1 cellular context compared by ENCODE assay signal in genomic region chr1:2133039-2133878, GRCh38.
A peak's percentile ranks its signal among the peaks of the same experiment; 100 is the strongest.
TF ChIP-seq lines count a peak whose summit lies in the region.

No MANE protein-coding gene starts in this region.

TF ChIP-seq in HEK293, 187 proteins besides CTCF, POLR2A, EP300 and RAD21 (continued from another document and continues in another):
- TF ChIP-seq, protein P1, sequence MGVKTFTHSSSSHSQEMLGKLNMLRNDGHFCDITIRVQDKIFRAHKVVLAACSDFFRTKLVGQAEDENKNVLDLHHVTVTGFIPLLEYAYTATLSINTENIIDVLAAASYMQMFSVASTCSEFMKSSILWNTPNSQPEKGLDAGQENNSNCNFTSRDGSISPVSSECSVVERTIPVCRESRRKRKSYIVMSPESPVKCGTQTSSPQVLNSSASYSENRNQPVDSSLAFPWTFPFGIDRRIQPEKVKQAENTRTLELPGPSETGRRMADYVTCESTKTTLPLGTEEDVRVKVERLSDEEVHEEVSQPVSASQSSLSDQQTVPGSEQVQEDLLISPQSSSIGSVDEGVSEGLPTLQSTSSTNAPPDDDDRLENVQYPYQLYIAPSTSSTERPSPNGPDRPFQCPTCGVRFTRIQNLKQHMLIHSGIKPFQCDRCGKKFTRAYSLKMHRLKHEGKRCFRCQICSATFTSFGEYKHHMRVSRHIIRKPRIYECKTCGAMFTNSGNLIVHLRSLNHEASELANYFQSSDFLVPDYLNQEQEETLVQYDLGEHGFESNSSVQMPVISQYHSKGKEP (tag by site-specific recombination; IDR thresholded peaks at IDR 0.05): no peak
- TF ChIP-seq SP3 (tag by site-specific recombination; IDR thresholded peaks at IDR 0.05) (peak; percentile 95), ZNF335 (tag by site-specific recombination; conservative IDR thresholded peaks at IDR 0.05) (no peak), ZNF548 (tag by site-specific recombination; IDR thresholded peaks at IDR 0.05) (no peak), ATF2 (tag by site-specific recombination; IDR thresholded peaks at IDR 0.05; ENCODE audit: low read depth) (no peak), ZFP3 (tag by site-specific recombination; IDR thresholded peaks at IDR 0.05; ENCODE audit: low read depth) (no peak), PATZ1 (tag by site-specific recombination; IDR thresholded peaks at IDR 0.05) (peak; percentile 94), SETDB1 (IDR thresholded peaks at IDR 0.05; ENCODE audit: insufficient read length, low read length) (no peak), SALL2 (tag by site-specific recombination; IDR thresholded peaks at IDR 0.05; ENCODE audit: borderline replicate concordance) (no peak), ZNF24 (tag by site-specific recombination; IDR thresholded peaks at IDR 0.05) (no peak), ZIC2 (tag by site-specific recombination; IDR thresholded peaks at IDR 0.05) (peak; percentile 91), BCL6B (tag by site-specific recombination; IDR thresholded peaks at IDR 0.05) (no peak), ZNF514 (tag by site-specific recombination; IDR thresholded peaks at IDR 0.05) (no peak), SP7 (tag by site-specific recombination; IDR thresholded peaks at IDR 0.05) (peak; percentile 59; the same call in 1 of the 2 replicates), KLF9 (tag by site-specific recombination; IDR thresholded peaks at IDR 0.05; ENCODE audit: low read depth) (peak; percentile 90), ZNF398 (tag by site-specific recombination; IDR thresholded peaks at IDR 0.05) (peak; percentile 74), GLIS1 (tag by site-specific recombination; IDR thresholded peaks at IDR 0.05) (peak; percentile 99), ZNF341 (tag by site-specific recombination; IDR thresholded peaks at IDR 0.05; ENCODE audit: low read depth) (peak; percentile 97), EGR2 (tag by site-specific recombination; IDR thresholded peaks at IDR 0.05; ENCODE audit: low read depth) (peak; percentile 69), SP2 (tag by site-specific recombination; IDR thresholded peaks at IDR 0.05) (peak; percentile 91), ZNF692 (tag by site-specific recombination; IDR thresholded peaks at IDR 0.05) (peak; percentile 58; the same call in 1 of the 2 replicates), ZNF629 (tag by site-specific recombination; IDR thresholded peaks at IDR 0.05) (peak; percentile 91), REPIN1 (tag by site-specific recombination; IDR thresholded peaks at IDR 0.05; ENCODE audit: low read depth) (no peak), KLF1 (tag by site-specific recombination; IDR thresholded peaks at IDR 0.05) (peak; percentile 93), ZNF423 (tag by site-specific recombination; IDR thresholded peaks at IDR 0.05) (0 out of 2 replicates have a peak, but pooled peaks have one; percentile 44), ZBTB21 (tag by site-specific recombination; IDR thresholded peaks at IDR 0.05) (peak; percentile 70), ZBTB48 (tag by site-specific recombination; IDR thresholded peaks at IDR 0.05) (peak; percentile 66; the same call in 1 of the 2 replicates), ZNF596 (tag by site-specific recombination; IDR thresholded peaks at IDR 0.05) (no peak), BCL11A (tag by site-specific recombination; IDR thresholded peaks at IDR 0.05; ENCODE audit: low read depth) (peak; percentile 71; the same call in 1 of the 2 replicates), ZNF664 (tag by site-specific recombination; IDR thresholded peaks at IDR 0.05) (no peak), OSR2 (tag by site-specific recombination; IDR thresholded peaks at IDR 0.05) (no peak), ZNF121 (tag by site-specific recombination; IDR thresholded peaks at IDR 0.05) (no peak), ZNF350 (tag by site-specific recombination; IDR thresholded peaks at IDR 0.05) (no peak), ZNF654 (tag by site-specific recombination; IDR thresholded peaks at IDR 0.05; ENCODE audit: low read depth) (no peak), YY1 (tag by site-specific recombination; IDR thresholded peaks at IDR 0.05) (no peak), ZXDB (tag by site-specific recombination; IDR thresholded peaks at IDR 0.05) (no peak), KLF16 (tag by site-specific recombination; IDR thresholded peaks at IDR 0.05) (peak; percentile 88)
- TF ChIP-seq, protein P2, sequence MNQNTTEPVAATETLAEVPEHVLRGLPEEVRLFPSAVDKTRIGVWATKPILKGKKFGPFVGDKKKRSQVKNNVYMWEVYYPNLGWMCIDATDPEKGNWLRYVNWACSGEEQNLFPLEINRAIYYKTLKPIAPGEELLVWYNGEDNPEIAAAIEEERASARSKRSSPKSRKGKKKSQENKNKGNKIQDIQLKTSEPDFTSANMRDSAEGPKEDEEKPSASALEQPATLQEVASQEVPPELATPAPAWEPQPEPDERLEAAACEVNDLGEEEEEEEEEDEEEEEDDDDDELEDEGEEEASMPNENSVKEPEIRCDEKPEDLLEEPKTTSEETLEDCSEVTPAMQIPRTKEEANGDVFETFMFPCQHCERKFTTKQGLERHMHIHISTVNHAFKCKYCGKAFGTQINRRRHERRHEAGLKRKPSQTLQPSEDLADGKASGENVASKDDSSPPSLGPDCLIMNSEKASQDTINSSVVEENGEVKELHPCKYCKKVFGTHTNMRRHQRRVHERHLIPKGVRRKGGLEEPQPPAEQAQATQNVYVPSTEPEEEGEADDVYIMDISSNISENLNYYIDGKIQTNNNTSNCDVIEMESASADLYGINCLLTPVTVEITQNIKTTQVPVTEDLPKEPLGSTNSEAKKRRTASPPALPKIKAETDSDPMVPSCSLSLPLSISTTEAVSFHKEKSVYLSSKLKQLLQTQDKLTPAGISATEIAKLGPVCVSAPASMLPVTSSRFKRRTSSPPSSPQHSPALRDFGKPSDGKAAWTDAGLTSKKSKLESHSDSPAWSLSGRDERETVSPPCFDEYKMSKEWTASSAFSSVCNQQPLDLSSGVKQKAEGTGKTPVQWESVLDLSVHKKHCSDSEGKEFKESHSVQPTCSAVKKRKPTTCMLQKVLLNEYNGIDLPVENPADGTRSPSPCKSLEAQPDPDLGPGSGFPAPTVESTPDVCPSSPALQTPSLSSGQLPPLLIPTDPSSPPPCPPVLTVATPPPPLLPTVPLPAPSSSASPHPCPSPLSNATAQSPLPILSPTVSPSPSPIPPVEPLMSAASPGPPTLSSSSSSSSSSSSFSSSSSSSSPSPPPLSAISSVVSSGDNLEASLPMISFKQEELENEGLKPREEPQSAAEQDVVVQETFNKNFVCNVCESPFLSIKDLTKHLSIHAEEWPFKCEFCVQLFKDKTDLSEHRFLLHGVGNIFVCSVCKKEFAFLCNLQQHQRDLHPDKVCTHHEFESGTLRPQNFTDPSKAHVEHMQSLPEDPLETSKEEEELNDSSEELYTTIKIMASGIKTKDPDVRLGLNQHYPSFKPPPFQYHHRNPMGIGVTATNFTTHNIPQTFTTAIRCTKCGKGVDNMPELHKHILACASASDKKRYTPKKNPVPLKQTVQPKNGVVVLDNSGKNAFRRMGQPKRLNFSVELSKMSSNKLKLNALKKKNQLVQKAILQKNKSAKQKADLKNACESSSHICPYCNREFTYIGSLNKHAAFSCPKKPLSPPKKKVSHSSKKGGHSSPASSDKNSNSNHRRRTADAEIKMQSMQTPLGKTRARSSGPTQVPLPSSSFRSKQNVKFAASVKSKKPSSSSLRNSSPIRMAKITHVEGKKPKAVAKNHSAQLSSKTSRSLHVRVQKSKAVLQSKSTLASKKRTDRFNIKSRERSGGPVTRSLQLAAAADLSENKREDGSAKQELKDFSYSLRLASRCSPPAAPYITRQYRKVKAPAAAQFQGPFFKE (tag by site-specific recombination; IDR thresholded peaks at IDR 0.05; ENCODE audit: borderline replicate concordance): no peak
- TF ChIP-seq, protein P3, sequence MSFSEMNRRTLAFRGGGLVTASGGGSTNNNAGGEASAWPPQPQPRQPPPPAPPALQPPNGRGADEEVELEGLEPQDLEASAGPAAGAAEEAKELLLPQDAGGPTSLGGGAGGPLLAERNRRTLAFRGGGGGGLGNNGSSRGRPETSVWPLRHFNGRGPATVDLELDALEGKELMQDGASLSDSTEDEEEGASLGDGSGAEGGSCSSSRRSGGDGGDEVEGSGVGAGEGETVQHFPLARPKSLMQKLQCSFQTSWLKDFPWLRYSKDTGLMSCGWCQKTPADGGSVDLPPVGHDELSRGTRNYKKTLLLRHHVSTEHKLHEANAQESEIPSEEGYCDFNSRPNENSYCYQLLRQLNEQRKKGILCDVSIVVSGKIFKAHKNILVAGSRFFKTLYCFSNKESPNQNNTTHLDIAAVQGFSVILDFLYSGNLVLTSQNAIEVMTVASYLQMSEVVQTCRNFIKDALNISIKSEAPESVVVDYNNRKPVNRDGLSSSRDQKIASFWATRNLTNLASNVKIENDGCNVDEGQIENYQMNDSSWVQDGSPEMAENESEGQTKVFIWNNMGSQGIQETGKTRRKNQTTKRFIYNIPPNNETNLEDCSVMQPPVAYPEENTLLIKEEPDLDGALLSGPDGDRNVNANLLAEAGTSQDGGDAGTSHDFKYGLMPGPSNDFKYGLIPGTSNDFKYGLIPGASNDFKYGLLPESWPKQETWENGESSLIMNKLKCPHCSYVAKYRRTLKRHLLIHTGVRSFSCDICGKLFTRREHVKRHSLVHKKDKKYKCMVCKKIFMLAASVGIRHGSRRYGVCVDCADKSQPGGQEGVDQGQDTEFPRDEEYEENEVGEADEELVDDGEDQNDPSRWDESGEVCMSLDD (tag by site-specific recombination; IDR thresholded peaks at IDR 0.05): peak; percentile 2; the same call in 1 of the 2 replicates
- TF ChIP-seq, protein P4, sequence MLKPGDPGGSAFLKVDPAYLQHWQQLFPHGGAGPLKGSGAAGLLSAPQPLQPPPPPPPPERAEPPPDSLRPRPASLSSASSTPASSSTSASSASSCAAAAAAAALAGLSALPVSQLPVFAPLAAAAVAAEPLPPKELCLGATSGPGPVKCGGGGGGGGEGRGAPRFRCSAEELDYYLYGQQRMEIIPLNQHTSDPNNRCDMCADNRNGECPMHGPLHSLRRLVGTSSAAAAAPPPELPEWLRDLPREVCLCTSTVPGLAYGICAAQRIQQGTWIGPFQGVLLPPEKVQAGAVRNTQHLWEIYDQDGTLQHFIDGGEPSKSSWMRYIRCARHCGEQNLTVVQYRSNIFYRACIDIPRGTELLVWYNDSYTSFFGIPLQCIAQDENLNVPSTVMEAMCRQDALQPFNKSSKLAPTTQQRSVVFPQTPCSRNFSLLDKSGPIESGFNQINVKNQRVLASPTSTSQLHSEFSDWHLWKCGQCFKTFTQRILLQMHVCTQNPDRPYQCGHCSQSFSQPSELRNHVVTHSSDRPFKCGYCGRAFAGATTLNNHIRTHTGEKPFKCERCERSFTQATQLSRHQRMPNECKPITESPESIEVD (tag by site-specific recombination; IDR thresholded peaks at IDR 0.05): no peak
